1 cellular context compared by ENCODE assay signal in genomic region chr18:12744103-12744502, GRCh38.
TF ChIP-seq lines count a peak whose summit lies in the region.

No MANE protein-coding gene starts in this region.

TF ChIP-seq in HepG2, 621 proteins besides CTCF, POLR2A, EP300 and RAD21 (continued from another document):
- no peak for TF ChIP-seq DDIT3 (CRISPR knock-in tag; IDR thresholded peaks at IDR 0.05)
- TF ChIP-seq ELF3 (CRISPR knock-in tag; IDR thresholded peaks at IDR 0.05), result 0 out of 2 replicates have a peak, but pooled peaks have one; percentile 17
- TF ChIP-seq MEIS2 (CRISPR knock-in tag; IDR thresholded peaks at IDR 0.05), result no peak
- TF ChIP-seq CBX5 (CRISPR knock-in tag; IDR thresholded peaks at IDR 0.05; ENCODE audit: borderline replicate concordance), result no peak
- TF ChIP-seq RARA (CRISPR knock-in tag; IDR thresholded peaks at IDR 0.05), result no peak
- TF ChIP-seq ZNF383 (CRISPR knock-in tag; IDR thresholded peaks at IDR 0.05; ENCODE audit: borderline replicate concordance), result no peak
- TF ChIP-seq ZNF660 (CRISPR knock-in tag; IDR thresholded peaks at IDR 0.05; ENCODE audit: borderline replicate concordance, low read depth), result no peak
- TF ChIP-seq ZNF816 (CRISPR knock-in tag; IDR thresholded peaks at IDR 0.05; ENCODE audit: borderline replicate concordance), result no peak
- TF ChIP-seq RBM39 (IDR thresholded peaks at IDR 0.05; ENCODE audit: low read depth, low read length, poor library complexity, severe bottlenecking), result no peak
- peak; percentile 38; the same call in 1 of the 2 replicates for TF ChIP-seq SAP130 (CRISPR knock-in tag; IDR thresholded peaks at IDR 0.05; ENCODE audit: low read depth)
- no peak for TF ChIP-seq ZNF616 (CRISPR knock-in tag; IDR thresholded peaks at IDR 0.05; ENCODE audit: low read depth)
- TF ChIP-seq ZZZ3 (CRISPR knock-in tag; IDR thresholded peaks at IDR 0.05; ENCODE audit: borderline replicate concordance), result no peak
- no peak for TF ChIP-seq HDAC1 (CRISPR knock-in tag; IDR thresholded peaks at IDR 0.05)
- no peak for TF ChIP-seq ARID4A (CRISPR knock-in tag; IDR thresholded peaks at IDR 0.05; ENCODE audit: borderline replicate concordance)
- no peak for TF ChIP-seq ATF2 (CRISPR knock-in tag; IDR thresholded peaks at IDR 0.05)
- no peak for TF ChIP-seq ZNF572 (CRISPR knock-in tag; IDR thresholded peaks at IDR 0.05)
- TF ChIP-seq ZNF354B (CRISPR knock-in tag; IDR thresholded peaks at IDR 0.05), result no peak
- 0 out of 2 replicates have a peak, but pooled peaks have one; percentile 29 for TF ChIP-seq MIXL1 (CRISPR knock-in tag; IDR thresholded peaks at IDR 0.05)
- TF ChIP-seq, protein P1, sequence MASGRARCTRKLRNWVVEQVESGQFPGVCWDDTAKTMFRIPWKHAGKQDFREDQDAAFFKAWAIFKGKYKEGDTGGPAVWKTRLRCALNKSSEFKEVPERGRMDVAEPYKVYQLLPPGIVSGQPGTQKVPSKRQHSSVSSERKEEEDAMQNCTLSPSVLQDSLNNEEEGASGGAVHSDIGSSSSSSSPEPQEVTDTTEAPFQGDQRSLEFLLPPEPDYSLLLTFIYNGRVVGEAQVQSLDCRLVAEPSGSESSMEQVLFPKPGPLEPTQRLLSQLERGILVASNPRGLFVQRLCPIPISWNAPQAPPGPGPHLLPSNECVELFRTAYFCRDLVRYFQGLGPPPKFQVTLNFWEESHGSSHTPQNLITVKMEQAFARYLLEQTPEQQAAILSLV (CRISPR knock-in tag; IDR thresholded peaks at IDR 0.05; ENCODE audit: borderline replicate concordance), result no peak
- peak; percentile 52 for TF ChIP-seq SMC3 (IDR thresholded peaks at IDR 0.05; ENCODE audit: low read length)
- no peak for TF ChIP-seq ZEB1 (IDR thresholded peaks at IDR 0.05; ENCODE audit: insufficient replicate concordance, low read depth)
- TF ChIP-seq ZNF441 (CRISPR knock-in tag; IDR thresholded peaks at IDR 0.05; ENCODE audit: borderline replicate concordance), result no peak
- peak; percentile 67 for TF ChIP-seq STAG1 (CRISPR knock-in tag; IDR thresholded peaks at IDR 0.05)
- no peak for TF ChIP-seq ZNF530 (CRISPR knock-in tag; IDR thresholded peaks at IDR 0.05; ENCODE audit: low read depth)
